Comparison of ENCODE assay signal across 11 cellular contexts in the genomic region with DNA sequence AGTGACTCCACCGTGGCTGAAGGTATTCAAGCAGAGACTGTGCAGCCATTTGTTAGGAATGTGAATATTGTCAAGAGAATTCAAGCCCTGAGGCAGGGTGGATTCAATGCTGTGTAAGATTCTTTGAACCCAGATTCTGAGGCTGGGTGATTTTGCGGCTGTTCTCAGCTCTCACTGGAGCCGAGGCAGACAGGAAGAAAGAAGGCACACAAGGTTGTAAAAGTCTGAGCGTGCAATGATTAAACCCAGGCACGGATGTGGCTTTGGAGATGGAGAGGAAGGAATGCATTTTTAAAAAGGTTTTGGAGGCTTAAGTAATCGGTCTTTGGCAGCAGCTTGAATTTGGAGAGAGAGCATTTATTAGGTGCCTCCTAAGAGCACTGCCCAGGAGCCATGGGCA.
A peak's percentile ranks its signal among the peaks of the same experiment; 100 is the strongest.
DNase-seq lines count a peak whose midpoint lies in the region; ATAC-seq and TF ChIP-seq lines count a peak whose summit lies in the region.
"Had no signal": no experiment of that assay in that cellular context is flagged by ENCODE, and none has a peak within 500 bp of the region (broad histone marks: within the 10 kb centered on the region; RNA-seq: fewer than 3 reads in every experiment).

No MANE protein-coding gene starts in this region.

- intact Hi-C loops in activated CD4-positive, alpha-beta T cell treated with anti-CD3 and anti-CD28 coated beads, Interleukin-2, amount 10 ng/mL, durations not matched to agents 24 days and 14 days (cut with micrococcal nuclease): loop anchor here (5.0 kb wide), 1 partner anchor 38 kb away; no protein-coding TSS in a partner anchor

- TF ChIP-seq CTCF in fibroblast of mammary gland (conservative IDR thresholded peaks at IDR 0.05; ENCODE audit: control insufficient read depth, insufficient read depth, low read depth, low read length) (no peak), thoracic aorta (IDR thresholded peaks at IDR 0.05) (no peak)

- no peak overlapping the region for H3K27ac ChIP-seq in thoracic aorta
- H3K27ac ChIP-seq: C4-2B had no signal

- no peaks in the 10 kb centered on the region for H3K9me3 ChIP-seq in thoracic aorta

- H3K27me3 ChIP-seq in thoracic aorta (replicated peaks; ENCODE audit: insufficient read depth): no peaks in the 10 kb centered on the region

- H3K4me1 Mint-ChIP-seq in activated CD4-positive, alpha-beta T cell treated with anti-CD3 and anti-CD28 coated beads, Interleukin-2, amount 10 ng/mL, durations not matched to agents 24 days and 14 days: peaks cover 39% of the 10 kb centered on the region
- peaks cover 41% of the 10 kb centered on the region for H3K4me1 Mint-ChIP-seq in stimulated activated memory B cell treated with anti-CD40 and anti-IgM and Interleukin-4, amounts not matched to agents 10 μg/mL and 1 μg/mL and 100 μg/mL, for 72 hours

- H3K9me3 Mint-ChIP-seq in activated CD4-positive, alpha-beta T cell treated with anti-CD3 and anti-CD28 coated beads, Interleukin-2, amount 10 ng/mL, durations not matched to agents 24 days and 14 days: no peaks in the 10 kb centered on the region
- no peaks in the 10 kb centered on the region for H3K9me3 Mint-ChIP-seq in stimulated activated memory B cell treated with anti-CD40 and anti-IgM and Interleukin-4, amounts not matched to agents 10 μg/mL and 1 μg/mL and 100 μg/mL, for 72 hours

- H3K4me3 ChIP-seq in fibroblast of mammary gland (ENCODE audit: control insufficient read depth, low read depth, low read length): no peak overlapping the region
- H3K4me3 ChIP-seq in thoracic aorta: peak overlapping the region; percentile 32

- H3K4me1 ChIP-seq in thoracic aorta (ENCODE audit: control insufficient read depth in 1 of 2, low read depth in 2 of 2): peaks cover 5 to 12% of the 10 kb centered on the region in 2 donors

- ATAC-seq in thoracic aorta (ENCODE audit: insufficient number of reproducible peaks, low FRiP score, low read depth) (no peak), GM21515 (IDR thresholded peaks at IDR 0.05; ENCODE audit: unreplicated experiment) (no peak)
- no peak for ATAC-seq in stimulated activated memory B cell treated with anti-CD40 and anti-IgM and Interleukin-4, amounts not matched to agents 10 μg/mL and 1 μg/mL and 100 μg/mL, for 72 hours

- peaks cover 5% of the 10 kb centered on the region for H3K27me3 Mint-ChIP-seq in activated CD4-positive, alpha-beta T cell treated with anti-CD3 and anti-CD28 coated beads, Interleukin-2, amount 10 ng/mL, durations not matched to agents 24 days and 14 days
- peaks cover 21% of the 10 kb centered on the region for H3K27me3 Mint-ChIP-seq in stimulated activated memory B cell treated with anti-CD40 and anti-IgM and Interleukin-4, amounts not matched to agents 10 μg/mL and 1 μg/mL and 100 μg/mL, for 72 hours

- H3K27ac Mint-ChIP-seq in activated CD4-positive, alpha-beta T cell treated with anti-CD3 and anti-CD28 coated beads, Interleukin-2, amount 10 ng/mL, durations not matched to agents 24 days and 14 days: peak overlapping the region; percentile 52
- H3K27ac Mint-ChIP-seq in stimulated activated memory B cell treated with anti-CD40 and anti-IgM and Interleukin-4, amounts not matched to agents 10 μg/mL and 1 μg/mL and 100 μg/mL, for 72 hours: no peak overlapping the region

- DNase-seq in activated CD4-positive, alpha-beta T cell treated with anti-CD3 and anti-CD28 coated beads, Interleukin-2, amount 10 ng/mL, durations not matched to agents 24 days and 14 days: peak; percentile 86
- no peak for DNase-seq in activated CD4-positive, alpha-beta T cell treated with anti-CD3 and anti-CD28 coated beads for 1 hour
- DNase-seq in SW480 (ENCODE audit: low spot score) (peak; percentile 59), fibroblast of mammary gland (ENCODE audit: low read depth) (peak; percentile 70), thoracic aorta (ENCODE audit: low spot score) (no peak)
- DNase-seq in stimulated activated CD4-positive, alpha-beta T cell treated with anti-CD3 and anti-CD28 coated beads, Interleukin-12 subunit alpha, Interleukin-12 subunit beta, amount 100 ng/mL, for 4 hours: no peak
- DNase-seq: dermis blood vessel endothelial cell had no signal

- no peaks in the 10 kb centered on the region for H3K36me3 ChIP-seq in thoracic aorta

- H3K4me3 Mint-ChIP-seq in activated CD4-positive, alpha-beta T cell treated with anti-CD3 and anti-CD28 coated beads, Interleukin-2, amount 10 ng/mL, durations not matched to agents 24 days and 14 days: peak overlapping the region; percentile 70
- H3K4me3 Mint-ChIP-seq in stimulated activated memory B cell treated with anti-CD40 and anti-IgM and Interleukin-4, amounts not matched to agents 10 μg/mL and 1 μg/mL and 100 μg/mL, for 72 hours: no peak overlapping the region
- H3K4me3 Mint-ChIP-seq: IgD-negative memory B cell had no signal

- no peaks in the 10 kb centered on the region for H3K36me3 Mint-ChIP-seq in activated CD4-positive, alpha-beta T cell treated with anti-CD3 and anti-CD28 coated beads, Interleukin-2, amount 10 ng/mL, durations not matched to agents 24 days and 14 days (ENCODE audit: low read depth)
- no peaks in the 10 kb centered on the region for H3K36me3 Mint-ChIP-seq in stimulated activated memory B cell treated with anti-CD40 and anti-IgM and Interleukin-4, amounts not matched to agents 10 μg/mL and 1 μg/mL and 100 μg/mL, for 72 hours
- H3K36me3 Mint-ChIP-seq: IgD-negative memory B cell had no signal

Comparison
In these comparisons a context has a peak if more than half of its experiments do, and no peak if none do; other contexts are left out.
1. DNase-seq: peak in activated CD4-positive, alpha-beta T cell treated with anti-CD3 and anti-CD28 coated beads, Interleukin-2, amount 10 ng/mL, durations not matched to agents 24 days and 14 days (single experiment), SW480 (single experiment) and fibroblast of mammary gland (single experiment); none in activated CD4-positive, alpha-beta T cell treated with anti-CD3 and anti-CD28 coated beads for 1 hour (single experiment), thoracic aorta (single experiment) and stimulated activated CD4-positive, alpha-beta T cell treated with anti-CD3 and anti-CD28 coated beads, Interleukin-12 subunit alpha, Interleukin-12 subunit beta, amount 100 ng/mL, for 4 hours (single experiment).